In the genomic region with DNA sequence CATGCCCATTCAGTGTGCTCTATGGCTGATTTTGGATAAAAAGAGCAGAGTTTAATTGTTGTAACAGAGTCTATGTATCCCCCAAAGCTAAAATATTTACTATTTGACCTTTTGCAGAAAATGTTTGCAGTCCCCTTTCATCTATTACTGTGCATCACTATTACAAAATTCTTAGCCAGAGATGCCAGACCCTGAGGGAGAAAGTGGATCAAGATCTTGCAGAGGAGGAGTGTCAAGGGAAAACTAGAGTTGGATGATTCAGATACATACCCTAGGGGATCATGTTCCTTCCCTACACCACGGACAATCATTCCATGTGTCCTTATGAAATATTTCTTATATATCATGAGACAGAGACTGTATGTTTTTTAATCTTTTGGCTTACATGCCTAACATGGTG, we compare ENCODE assay signal across 23 cellular contexts.
A peak's percentile ranks its signal among the peaks of the same experiment; 100 is the strongest.
DNase-seq lines count a peak whose midpoint lies in the region; ATAC-seq, FAIRE-seq and TF ChIP-seq lines count a peak whose summit lies in the region.
"Had no signal": no experiment of that assay in that cellular context is flagged by ENCODE, and none has a peak within 500 bp of the region (broad histone marks: within the 10 kb centered on the region; RNA-seq: fewer than 3 reads in every experiment).

No MANE protein-coding gene starts in this region.

- TF ChIP-seq CTCF in bronchial epithelial cell (IDR thresholded peaks at IDR 0.05; ENCODE audit: insufficient read depth, low read length, severe bottlenecking) (no peak), fibroblast of villous mesenchyme (IDR thresholded peaks at IDR 0.05; ENCODE audit: insufficient read depth, low read depth, low read length) (no peak), uterus (IDR thresholded peaks at IDR 0.05) (no peak)

- intact Hi-C loops in uterus (cut with DNase I; ENCODE audit: low total_unique reads) = no loop called here
- intact Hi-C loops in posterior cingulate gyrus (cut with DNase I) = no loop called here

- ATAC-seq in GM19463 (IDR thresholded peaks at IDR 0.05; ENCODE audit: unreplicated experiment) = no peak
- ATAC-seq in HG02571 (IDR thresholded peaks at IDR 0.05; ENCODE audit: unreplicated experiment) = no peak
- ATAC-seq: GM23338 had no signal

- H3K27me3 ChIP-seq in bronchial epithelial cell (ENCODE audit: control insufficient read depth, insufficient read depth, low read length) (peaks cover 2% of the 10 kb centered on the region), uterus (no peaks in the 10 kb centered on the region)

- H3K9me3 ChIP-seq in uterus = no peaks in the 10 kb centered on the region
- H3K9me3 ChIP-seq: Caco-2, HAP-1, SK-N-SH had no signal

- no peak for FAIRE-seq in bronchial epithelial cell (lab: Jason Lieb, UNC)
- FAIRE-seq: GM18507 had no signal

- H3K4me3 ChIP-seq in bronchial epithelial cell (ENCODE audit: low read depth, low read length) = no peak overlapping the region
- H3K4me3 ChIP-seq in fibroblast of villous mesenchyme (ENCODE audit: low read depth, low read length) = no peak overlapping the region
- no peak overlapping the region for H3K4me3 ChIP-seq in uterus
- H3K4me3 ChIP-seq: GM23338, HAP-1 had no signal

- DNase-seq in RPMI7951 (ENCODE audit: low read depth) (peak; percentile 41), bronchial epithelial cell (ENCODE audit: low read depth) (peak; percentile 5), fibroblast of villous mesenchyme (ENCODE audit: low read depth) (peak; percentile 27), uterus (no peak), posterior cingulate gyrus (no peak), SW480 (ENCODE audit: low spot score) (no peak)
- DNase-seq: C1 segment of cervical spinal cord; Caco-2; CD4-positive, alpha-beta memory T cell; GF-D8; HFFc6; IMR-90; KG1; MM.1S; NCI-H2029; NCI-H69; SHP77 treated with DMSO at 0.1 percent for 48 hours had no signal

- peaks cover 0 to 10% of the 10 kb centered on the region in 2 donors for H3K4me1 ChIP-seq in uterus
- H3K4me1 ChIP-seq: Caco-2, HAP-1 had no signal

- H3K36me3 ChIP-seq in bronchial epithelial cell (ENCODE audit: control insufficient read depth, insufficient read depth, low read length) (no peaks in the 10 kb centered on the region), uterus (no peaks in the 10 kb centered on the region)
- H3K36me3 ChIP-seq: HAP-1 had no signal

- TF ChIP-seq POLR2A in uterus (IDR thresholded peaks at IDR 0.05) = no peak

- H3K27ac ChIP-seq in uterus = peak overlapping the region; percentile 58 to 93

Comparison
In these comparisons a context has a peak if more than half of its experiments do, and no peak if none do; other contexts are left out.
1. DNase-seq: peak in RPMI7951 (single experiment), bronchial epithelial cell (single experiment) and fibroblast of villous mesenchyme (single experiment); none in uterus (0 of 2), posterior cingulate gyrus (0 of 10) and SW480 (single experiment).